8 cellular contexts compared by ENCODE assay signal in the genomic region with DNA sequence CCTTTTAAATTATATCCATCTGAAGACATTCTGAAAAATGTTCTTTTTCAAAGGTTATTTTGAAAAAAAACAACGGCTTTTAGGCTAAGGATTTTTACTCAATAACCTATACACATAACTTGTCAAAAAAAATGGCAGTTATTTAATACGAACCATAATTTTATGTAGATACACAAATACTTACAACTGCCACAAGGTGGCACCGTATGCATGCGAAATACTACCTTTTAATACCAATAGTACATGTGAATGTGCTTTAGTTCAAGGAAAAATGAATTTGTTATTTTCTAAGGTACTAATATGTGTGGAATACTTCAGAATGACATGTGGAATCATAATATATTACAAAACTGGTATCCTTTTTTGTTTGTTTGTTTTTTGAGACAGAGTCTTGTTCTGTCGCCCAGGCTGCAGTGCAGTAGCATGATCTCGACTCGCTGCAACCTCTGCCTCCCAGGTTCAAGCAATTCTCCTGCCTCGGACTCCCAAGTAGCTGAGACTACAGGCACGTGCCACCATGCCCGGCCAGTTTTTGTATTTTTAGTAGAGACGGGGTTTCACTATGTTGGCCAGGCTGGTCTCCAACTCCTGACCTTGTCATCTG. TPM values are rescaled to one million over a fixed set of nuclear protein-coding genes. Genes with fewer than 3 reads are reported as not detected.
DNase-seq lines count a peak whose midpoint lies in the region; ATAC-seq and TF ChIP-seq lines count a peak whose summit lies in the region.

No MANE protein-coding gene starts in this region.

- H3K27ac Mint-ChIP-seq in CD4-positive, CD25-positive, alpha-beta regulatory T cell = no peak overlapping the region
- no peak overlapping the region for H3K27ac Mint-ChIP-seq in activated CD4-positive, alpha-beta T cell treated with anti-CD3 and anti-CD28 coated beads, Interleukin-2, amount 10 ng/mL, durations not matched to agents 24 days and 14 days

- no peak for ATAC-seq in CD4-positive, CD25-positive, alpha-beta regulatory T cell (ENCODE audit: low read depth in 2 of 2)
- ATAC-seq in GM18517 (IDR thresholded peaks at IDR 0.05; ENCODE audit: unreplicated experiment) (peak; percentile 31), esophagus mucosa (no peak), HG02571 (IDR thresholded peaks at IDR 0.05; ENCODE audit: unreplicated experiment) (no peak)

- peaks cover 17% of the 10 kb centered on the region for H3K4me1 ChIP-seq in CD4-positive, CD25-positive, alpha-beta regulatory T cell (ENCODE audit: control insufficient read depth, insufficient read depth, low read length, poor library complexity, severe bottlenecking)
- H3K4me1 ChIP-seq in prostate gland (replicated peaks) = no peaks in the 10 kb centered on the region

- DNase-seq in CD4-positive, CD25-positive, alpha-beta regulatory T cell = peak; percentile 49 to 68 (median 53)
- DNase-seq in NCI-H187 treated with DMSO at 0.1 percent for 48 hours (lab: John Stamatoyannopoulos, UW) (peak; percentile 1), fibroblast of pulmonary artery (ENCODE audit: low read depth) (peak; percentile 83), prostate gland (ENCODE audit: low spot score) (no peak)
- peak; percentile 80 for DNase-seq in activated CD4-positive, alpha-beta T cell treated with anti-CD3 and anti-CD28 coated beads, Interleukin-2, amount 10 ng/mL, durations not matched to agents 24 days and 14 days

- peak; percentile 63 for TF ChIP-seq CTCF in fibroblast of pulmonary artery (IDR thresholded peaks at IDR 0.05; ENCODE audit: low read length, missing control alignments)
- TF ChIP-seq CTCF in prostate gland (IDR thresholded peaks at IDR 0.05) = peak; percentile 27 to 79 (median 46)

- H3K27me3 Mint-ChIP-seq in CD4-positive, CD25-positive, alpha-beta regulatory T cell = no peaks in the 10 kb centered on the region
- peaks cover 1% of the 10 kb centered on the region for H3K27me3 Mint-ChIP-seq in activated CD4-positive, alpha-beta T cell treated with anti-CD3 and anti-CD28 coated beads, Interleukin-2, amount 10 ng/mL, durations not matched to agents 24 days and 14 days

- no peaks in the 10 kb centered on the region for H3K9me3 ChIP-seq in CD4-positive, CD25-positive, alpha-beta regulatory T cell (ENCODE audit: control insufficient read depth in 2 of 2, low read length in 2 of 2)
- no peaks in the 10 kb centered on the region for H3K9me3 ChIP-seq in prostate gland

- peaks cover 19 to 39% (median 27%) of the 10 kb centered on the region in 4 donors for H3K4me1 Mint-ChIP-seq in CD4-positive, CD25-positive, alpha-beta regulatory T cell
- peaks cover 23% of the 10 kb centered on the region for H3K4me1 Mint-ChIP-seq in activated CD4-positive, alpha-beta T cell treated with anti-CD3 and anti-CD28 coated beads, Interleukin-2, amount 10 ng/mL, durations not matched to agents 24 days and 14 days

- no peak overlapping the region for H3K4me3 Mint-ChIP-seq in CD4-positive, CD25-positive, alpha-beta regulatory T cell
- H3K4me3 Mint-ChIP-seq in activated CD4-positive, alpha-beta T cell treated with anti-CD3 and anti-CD28 coated beads, Interleukin-2, amount 10 ng/mL, durations not matched to agents 24 days and 14 days = no peak overlapping the region

- H3K27me3 ChIP-seq in CD4-positive, CD25-positive, alpha-beta regulatory T cell (ENCODE audit: control insufficient read depth, insufficient read depth, low read length) = peaks cover 1% of the 10 kb centered on the region
- H3K27me3 ChIP-seq in prostate gland (replicated peaks; ENCODE audit: insufficient read depth) = no peaks in the 10 kb centered on the region

- H3K36me3 Mint-ChIP-seq in CD4-positive, CD25-positive, alpha-beta regulatory T cell = peaks cover 3% of the 10 kb centered on the region
- H3K36me3 Mint-ChIP-seq in activated CD4-positive, alpha-beta T cell treated with anti-CD3 and anti-CD28 coated beads, Interleukin-2, amount 10 ng/mL, durations not matched to agents 24 days and 14 days (ENCODE audit: low read depth) = peaks cover 2% of the 10 kb centered on the region

- H3K9me3 Mint-ChIP-seq in CD4-positive, CD25-positive, alpha-beta regulatory T cell = no peaks in the 10 kb centered on the region
- no peaks in the 10 kb centered on the region for H3K9me3 Mint-ChIP-seq in activated CD4-positive, alpha-beta T cell treated with anti-CD3 and anti-CD28 coated beads, Interleukin-2, amount 10 ng/mL, durations not matched to agents 24 days and 14 days

- H3K4me3 ChIP-seq in CD4-positive, CD25-positive, alpha-beta regulatory T cell (ENCODE audit: low read depth, low read length) = peak overlapping the region; percentile 9
- H3K4me3 ChIP-seq in fibroblast of pulmonary artery (replicated peaks; ENCODE audit: low read depth, low read length) (no peak overlapping the region), prostate gland (no peak overlapping the region)

- H3K27ac ChIP-seq in CD4-positive, CD25-positive, alpha-beta regulatory T cell (ENCODE audit: insufficient read depth, low read length, poor library complexity, severe bottlenecking) = no peak overlapping the region
- H3K27ac ChIP-seq in prostate gland = no peak overlapping the region

- 62% methylated on average over 11 of the region's 11 CpGs for WGBS in prostate gland

- intact Hi-C loops in activated CD4-positive, alpha-beta T cell treated with anti-CD3 and anti-CD28 coated beads, Interleukin-2, amount 10 ng/mL, durations not matched to agents 24 days and 14 days (cut with micrococcal nuclease) = loop anchor here (5.0 kb wide), 1 partner anchor 1026 kb away; no protein-coding TSS in a partner anchor
- intact Hi-C loops in prostate gland (cut with DNase I) = loop anchor here (5.0 to 10.0 kb wide), 2 partner anchors 84 to 1021 kb away; no protein-coding TSS in a partner anchor

- no peaks in the 10 kb centered on the region for H3K36me3 ChIP-seq in CD4-positive, CD25-positive, alpha-beta regulatory T cell (ENCODE audit: control insufficient read depth, insufficient read depth, low read length)
- no peaks in the 10 kb centered on the region for H3K36me3 ChIP-seq in prostate gland

- TF ChIP-seq POLR2A in prostate gland (IDR thresholded peaks at IDR 0.05) = no peak

RNA-seq across cellular contexts. Expression of a gene that starts 4.6 kb away (rescaled TPM):
- 6.3 TPM for total RNA-seq in CD4-positive, CD25-positive, alpha-beta regulatory T cell
- polyA plus RNA-seq in CD4-positive, CD25-positive, alpha-beta regulatory T cell = 10 to 100 TPM; 15.1 to 16.5 (median 15.8) TPM
- 69.2 and 75.3 TPM in 2 replicates for total RNA-seq in activated CD4-positive, alpha-beta T cell treated with anti-CD3 and anti-CD28 coated beads, Interleukin-2, amount 10 ng/mL, durations not matched to agents 24 days and 14 days
- total RNA-seq in prostate gland = 10 to 100 TPM in 1 of 2 donors, 1 to 10 TPM in 1; 2.4 to 11.0 TPM
- total RNA-seq in esophagus mucosa = 12.7 TPM
